ENCODE assay signal across 24 cellular contexts in the genomic region with DNA sequence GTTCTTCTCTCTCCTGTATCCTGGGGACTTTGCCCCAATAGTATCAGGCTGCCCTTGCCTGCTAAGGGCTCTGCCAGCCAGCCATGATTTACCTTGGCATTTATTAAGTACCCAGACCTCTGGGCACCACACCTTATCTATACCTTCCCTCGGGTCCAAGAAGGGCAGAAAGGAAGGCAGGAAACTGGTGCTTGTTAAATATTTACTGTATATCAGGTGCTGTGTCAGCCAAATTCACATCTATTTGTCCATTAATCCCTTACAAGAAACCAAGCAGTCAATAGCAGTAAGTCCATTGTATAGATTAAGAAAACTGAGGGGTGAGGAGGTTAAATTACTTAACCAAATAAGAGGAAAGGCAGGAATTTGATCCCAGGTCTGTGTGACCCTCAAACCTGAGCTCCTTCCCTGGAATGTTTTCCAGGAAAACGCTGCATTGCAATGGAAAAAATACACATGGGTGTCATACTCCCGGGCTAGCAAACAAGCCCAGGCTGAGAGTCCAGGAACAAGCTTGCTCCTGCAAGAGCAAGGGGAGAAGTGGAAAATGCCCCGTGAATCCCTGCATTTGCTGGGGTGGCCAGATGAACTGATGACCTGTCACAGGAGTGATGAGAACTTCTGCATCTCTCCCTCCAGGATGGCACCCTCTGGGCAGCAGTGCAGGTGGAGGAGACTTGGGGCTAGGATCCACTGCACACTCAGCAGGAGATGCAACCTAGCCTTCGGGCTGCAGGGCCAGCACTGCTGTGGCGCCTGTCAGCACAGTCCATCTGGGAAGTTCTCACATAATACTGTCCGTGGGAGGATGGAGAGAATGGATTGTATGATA. TPM values are rescaled to one million over a fixed set of nuclear protein-coding genes. Genes with fewer than 3 reads are reported as not detected.
DNase-seq lines count a peak whose midpoint lies in the region; ATAC-seq, FAIRE-seq and TF ChIP-seq lines count a peak whose summit lies in the region.
"Had no signal": no experiment of that assay in that cellular context is flagged by ENCODE, and none has a peak within 500 bp of the region (broad histone marks: within the 10 kb centered on the region; RNA-seq: fewer than 3 reads in every experiment).

No MANE protein-coding gene starts in this region.

- H3K79me2 ChIP-seq in mesendoderm (ENCODE audit: control insufficient read depth, insufficient read depth, low read length) = no peaks in the 10 kb centered on the region

- FAIRE-seq in pancreas (lab: Jason Lieb, UNC) = no peak

- H3K27ac Mint-ChIP-seq in natural killer cell = no peak overlapping the region
- H3K27ac Mint-ChIP-seq in natural killer cell treated with Interleukin-12 subunit alpha and Interleukin-12 subunit beta and Interleukin-15 and Interleukin-18, amount 100 ng/mL, for 72 hours = no peak overlapping the region
- H3K27ac Mint-ChIP-seq: activated CD8-positive, alpha-beta T cell treated with anti-CD3 and anti-CD28 coated beads, Interleukin-2, amount 10 ng/mL, durations not matched to agents 7 days and 5 days; T-helper 17 cell had no signal

- no peak overlapping the region for H2AK5ac ChIP-seq in mesendoderm (ENCODE audit: low read length)

- H3K18ac ChIP-seq in mesendoderm (ENCODE audit: low read length) = no peak overlapping the region

- H3K79me1 ChIP-seq in mesendoderm (ENCODE audit: low read length) = no peaks in the 10 kb centered on the region

- peak overlapping the region; percentile 40 for H3K4me3 Mint-ChIP-seq in natural killer cell
- H3K4me3 Mint-ChIP-seq in natural killer cell treated with Interleukin-12 subunit alpha and Interleukin-12 subunit beta and Interleukin-15 and Interleukin-18, amount 100 ng/mL, for 72 hours = no peak overlapping the region
- H3K4me3 Mint-ChIP-seq: activated CD8-positive, alpha-beta T cell treated with anti-CD3 and anti-CD28 coated beads, Interleukin-2, amount 10 ng/mL, durations not matched to agents 7 days and 5 days; T-helper 17 cell had no signal

- no peak overlapping the region for H4K8ac ChIP-seq in mesendoderm (ENCODE audit: low read depth, low read length)

- no peak for TF ChIP-seq CTCF in natural killer cell (IDR thresholded peaks at IDR 0.05)
- no peak for TF ChIP-seq CTCF in pancreas (IDR thresholded peaks at IDR 0.05)
- TF ChIP-seq CTCF in ascending aorta (IDR thresholded peaks at IDR 0.05) = no peak

- H3K4me1 Mint-ChIP-seq in natural killer cell = peaks cover 26 to 32% of the 10 kb centered on the region in 2 donors
- H3K4me1 Mint-ChIP-seq in natural killer cell treated with Interleukin-12 subunit alpha and Interleukin-12 subunit beta and Interleukin-15 and Interleukin-18, amount 100 ng/mL, for 72 hours (ENCODE audit: low read depth in 2 of 2) = peaks cover 17 to 25% of the 10 kb centered on the region in 2 donors

- no peak overlapping the region for H3K9ac ChIP-seq in mesendoderm (ENCODE audit: low read length)

- H3K23ac ChIP-seq in mesendoderm (ENCODE audit: low read length) = no peak overlapping the region

- H3K9me3 Mint-ChIP-seq in natural killer cell = no peaks in the 10 kb centered on the region
- H3K9me3 Mint-ChIP-seq in natural killer cell treated with Interleukin-12 subunit alpha and Interleukin-12 subunit beta and Interleukin-15 and Interleukin-18, amount 100 ng/mL, for 72 hours = no peaks in the 10 kb centered on the region

- no peak overlapping the region for H2BK15ac ChIP-seq in mesendoderm (replicated peaks; ENCODE audit: low read depth)

- intact Hi-C loops in natural killer cell (cut with micrococcal nuclease) = no loop called here
- intact Hi-C loops in pancreas (cut with DNase I) = no loop called here
- intact Hi-C loops in ascending aorta (cut with DNase I) = loop anchor here (5.0 kb wide), 1 partner anchor 72 kb away; no protein-coding TSS in a partner anchor

- H3K4me1 ChIP-seq in pancreas (peaks cover 10 to 38% (median 22%) of the 10 kb centered on the region in 3 donors), mesendoderm (ENCODE audit: control insufficient read depth, low read depth, low read length) (peaks cover 2% of the 10 kb centered on the region), ascending aorta (peaks cover 16 to 24% of the 10 kb centered on the region in 2 donors)

- H3K27ac ChIP-seq in pancreas (peak overlapping the region in 2 of 4 donors; percentile 21 to 68), mesendoderm (ENCODE audit: low read depth, low read length) (no peak overlapping the region), ascending aorta (no peak overlapping the region)
- H3K27ac ChIP-seq: SJCRH30, skin epidermis, vagina had no signal

- no peak overlapping the region for H4K5ac ChIP-seq in mesendoderm (ENCODE audit: low read length)

- no peak overlapping the region for H3K4me2 ChIP-seq in mesendoderm (ENCODE audit: low read length)

- H3K36me3 Mint-ChIP-seq in natural killer cell = no peaks in the 10 kb centered on the region
- H3K36me3 Mint-ChIP-seq in natural killer cell treated with Interleukin-12 subunit alpha and Interleukin-12 subunit beta and Interleukin-15 and Interleukin-18, amount 100 ng/mL, for 72 hours = no peaks in the 10 kb centered on the region

- no peak overlapping the region for H3K4ac ChIP-seq in mesendoderm (ENCODE audit: low read depth, low read length)

- DNase-seq in natural killer cell = peak; percentile 1
- no peak for DNase-seq in natural killer cell treated with Interleukin-12 subunit alpha and Interleukin-12 subunit beta and Interleukin-15 and Interleukin-18, amount 100 ng/mL, for 72 hours (ENCODE audit: low spot score)
- peak; percentile 23 for DNase-seq in left lobe of liver (ENCODE audit: low spot score)
- DNase-seq in pancreas = peak in 2 of 6 donors; percentile 48 to 62
- no peak for DNase-seq in mesendoderm
- DNase-seq in central memory CD4-positive, alpha-beta T cell = no peak
- DNase-seq in ascending aorta (ENCODE audit: low spot score in 2 of 2) = no peak
- no peak for DNase-seq in hippocampal formation (lab: John Stamatoyannopoulos, UW)
- DNase-seq: amniotic stem cell; caudate nucleus; foreskin melanocyte; left cardiac atrium; NCI-H187; NCI-H2227 treated with DMSO at 0.1 percent for 48 hours; PC-3; stimulated activated CD4-positive, alpha-beta T cell treated with anti-CD3 and anti-CD28 coated beads, Interleukin-4, amount 100 ng/mL, for 24 hours; T-helper 17 cell had no signal

- H3K56ac ChIP-seq in mesendoderm (ENCODE audit: low read length) = no peak overlapping the region

- H3K27me3 ChIP-seq in pancreas (no peaks in the 10 kb centered on the region), mesendoderm (ENCODE audit: insufficient read depth, low read length, poor library complexity) (no peaks in the 10 kb centered on the region), ascending aorta (no peaks in the 10 kb centered on the region)
- H3K27me3 ChIP-seq: vagina had no signal

- 29 to 32% methylated on average over 7 of the region's 7 CpGs for WGBS in pancreas, 2 donors
- no CpG with 5 or more reads among the region's 7 CpGs for WGBS in mesendoderm (ENCODE audit: extremely low coverage, insufficient coverage, low lambda C conversion rate)

- ATAC-seq in natural killer cell = no peak
- no peak for ATAC-seq in natural killer cell treated with Interleukin-12 subunit alpha and Interleukin-12 subunit beta and Interleukin-15 and Interleukin-18, amount 100 ng/mL, for 72 hours
- ATAC-seq in left lobe of liver = no peak
- peak; percentile 46 to 83 (median 62) for ATAC-seq in pancreas
- ATAC-seq: left cardiac atrium, PC-3, T-helper 17 cell had no signal

- H3K4me3 ChIP-seq in pancreas = no peak overlapping the region
- no peak overlapping the region for H3K4me3 ChIP-seq in mesendoderm (ENCODE audit: low read length)
- H3K4me3 ChIP-seq in ascending aorta = no peak overlapping the region
- H3K4me3 ChIP-seq: SJCRH30, skin epidermis, vagina had no signal

- no peak overlapping the region for H2BK5ac ChIP-seq in mesendoderm (ENCODE audit: low read length)

- H3K36me3 ChIP-seq in pancreas (no peaks in the 10 kb centered on the region), mesendoderm (ENCODE audit: control insufficient read depth, insufficient read depth, low read length) (no peaks in the 10 kb centered on the region), ascending aorta (no peaks in the 10 kb centered on the region)
- H3K36me3 ChIP-seq: SJCRH30, vagina had no signal

- peaks cover 0 to 2% of the 10 kb centered on the region in 2 donors for H3K27me3 Mint-ChIP-seq in natural killer cell (ENCODE audit: low read depth in 2 of 2)
- H3K27me3 Mint-ChIP-seq in natural killer cell treated with Interleukin-12 subunit alpha and Interleukin-12 subunit beta and Interleukin-15 and Interleukin-18, amount 100 ng/mL, for 72 hours = peaks cover 0 to 3% of the 10 kb centered on the region in 2 donors

- no peak overlapping the region for H2BK120ac ChIP-seq in mesendoderm (ENCODE audit: low read depth, low read length)

- no peaks in the 10 kb centered on the region for H3K9me3 ChIP-seq in pancreas
- H3K9me3 ChIP-seq in ascending aorta = no peaks in the 10 kb centered on the region
- H3K9me3 ChIP-seq: SJCRH30, vagina had no signal

RNA-seq across cellular contexts. Expression of a gene that starts 30.4 kb away (rescaled TPM):
- total RNA-seq in natural killer cell = not detected
- not detected for total RNA-seq in natural killer cell treated with Interleukin-12 subunit alpha and Interleukin-12 subunit beta and Interleukin-15 and Interleukin-18, amount 100 ng/mL, for 72 hours
- total RNA-seq in left lobe of liver = not detected
- total RNA-seq in pancreas = under 1 TPM in 4 of 6 donors, not detected in 2; 0.19 to 0.62 (median 0.41) TPM
- under 1 TPM in 1 of 2 donors, not detected in 1; 0.23 TPM for polyA plus RNA-seq in pancreas
- 0.11 TPM for polyA plus RNA-seq in mesendoderm (2013, experiment 1 of 2)
- 0.11 TPM for polyA plus RNA-seq in mesendoderm (2013, experiment 2 of 2)
- total RNA-seq in ascending aorta = not detected
- total RNA-seq: activated CD8-positive, alpha-beta T cell treated with anti-CD3 and anti-CD28 coated beads, Interleukin-2, amount 10 ng/mL, durations not matched to agents 7 days and 5 days; epithelial cell of proximal tubule; PC-3; progenitor cell of endocrine pancreas; SJCRH30; T-helper 17 cell; vagina had no signal
- polyA plus RNA-seq: AG04450 had no signal

Comparison
In these comparisons a context has a peak if more than half of its experiments do, and no peak if none do; other contexts are left out.
1. DNase-seq: peak in natural killer cell (single experiment) and left lobe of liver (single experiment); none in natural killer cell treated with Interleukin-12 subunit alpha and Interleukin-12 subunit beta and Interleukin-15 and Interleukin-18, amount 100 ng/mL, for 72 hours (single experiment), mesendoderm (single experiment), central memory CD4-positive, alpha-beta T cell (single experiment), ascending aorta (0 of 2) and hippocampal formation (0 of 2).
2. ATAC-seq: peak in pancreas (4 of 4); none in natural killer cell (0 of 3), natural killer cell treated with Interleukin-12 subunit alpha and Interleukin-12 subunit beta and Interleukin-15 and Interleukin-18, amount 100 ng/mL, for 72 hours (0 of 2) and left lobe of liver (single experiment).